In the genomic region with DNA sequence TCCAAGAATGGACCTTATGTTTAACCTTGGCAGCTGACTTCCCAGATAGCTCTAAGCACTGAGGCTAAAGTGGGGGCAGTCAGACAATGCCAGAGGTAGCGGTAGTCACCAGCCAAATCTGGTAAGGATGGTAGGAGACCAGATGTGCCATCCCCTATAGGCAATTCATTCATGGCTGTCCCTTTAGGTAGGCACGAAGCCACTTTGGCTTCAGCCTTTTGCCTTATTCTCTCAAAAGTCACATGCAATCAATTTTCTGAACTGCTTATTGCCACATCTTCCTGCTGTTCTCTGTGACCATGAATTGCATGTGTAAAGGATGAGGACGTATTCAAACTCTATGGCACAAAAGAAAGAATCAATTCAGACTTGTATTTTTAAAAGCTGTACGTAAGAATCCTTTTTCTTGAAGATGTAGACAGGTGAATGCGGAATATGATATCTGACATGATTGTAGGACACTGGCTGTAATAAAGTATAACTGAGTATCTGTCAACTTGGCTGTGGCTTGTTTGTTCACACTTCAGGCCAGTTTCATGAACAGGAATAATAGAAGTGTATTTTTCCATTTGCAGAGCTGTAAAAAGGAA, we compare ENCODE assay signal across 16 cellular contexts.
"Had no signal": no experiment of that assay in that cellular context is flagged by ENCODE, and none has a peak within 500 bp of the region (broad histone marks: within the 10 kb centered on the region; RNA-seq: fewer than 3 reads in every experiment).

No MANE protein-coding gene starts in this region.

- ATAC-seq: activated CD8-positive, alpha-beta T cell treated with anti-CD3 and anti-CD28 coated beads, Interleukin-2, amount 10 ng/mL, durations not matched to agents 7 days and 5 days; activated naive CD8-positive, alpha-beta T cell treated with anti-CD3 and anti-CD28 coated beads, Interleukin-2, amount 50 U/mL, for 24 hours; left cardiac atrium; lower lobe of right lung; natural killer cell; sciatic nerve; stimulated activated naive B cell treated with anti-CD40 and anti-IgM and Interleukin-4, amounts not matched to agents 10 μg/mL and 1 μg/mL and 100 μg/mL, for 72 hours had no signal

- H3K9me3 ChIP-seq: colonic mucosa, lower lobe of right lung, prostate gland, spleen, upper lobe of left lung had no signal

- H3K27ac ChIP-seq: colonic mucosa, lower lobe of right lung, prostate gland, spleen, upper lobe of left lung had no signal

- FAIRE-seq: astrocyte had no signal

- H3K36me3 ChIP-seq: colonic mucosa, lower lobe of right lung, prostate gland, spleen, upper lobe of left lung had no signal

- H3K27me3 ChIP-seq: colonic mucosa, spleen, upper lobe of left lung had no signal

- H3K4me3 ChIP-seq: colonic mucosa, lower lobe of right lung, prostate gland, spleen, upper lobe of left lung had no signal

- H3K4me1 ChIP-seq: colonic mucosa, lower lobe of right lung, prostate gland, spleen, upper lobe of left lung had no signal

- DNase-seq: activated CD8-positive, alpha-beta T cell treated with anti-CD3 and anti-CD28 coated beads, Interleukin-2, amount 10 ng/mL, durations not matched to agents 7 days and 5 days; activated naive CD4-positive, alpha-beta T cell; activated naive CD8-positive, alpha-beta T cell treated with anti-CD3 and anti-CD28 coated beads, Interleukin-2, amount 50 U/mL, for 24 hours; colonic mucosa; effector CD8-positive, alpha-beta T cell; left cardiac atrium; lower lobe of right lung; natural killer cell; spleen; stimulated activated CD4-positive, alpha-beta T cell treated with anti-CD3 and anti-CD28 coated beads, Interleukin-1b, Interleukin-23, amount 100 ng/mL, for 48 hours; stimulated activated naive B cell treated with anti-CD40 and anti-IgM and Interleukin-4, amounts not matched to agents 10 μg/mL and 1 μg/mL and 100 μg/mL, for 72 hours; SW 1271; upper lobe of left lung had no signal
